Comparison of ENCODE assay signal across 1 cellular context in the genomic region with DNA sequence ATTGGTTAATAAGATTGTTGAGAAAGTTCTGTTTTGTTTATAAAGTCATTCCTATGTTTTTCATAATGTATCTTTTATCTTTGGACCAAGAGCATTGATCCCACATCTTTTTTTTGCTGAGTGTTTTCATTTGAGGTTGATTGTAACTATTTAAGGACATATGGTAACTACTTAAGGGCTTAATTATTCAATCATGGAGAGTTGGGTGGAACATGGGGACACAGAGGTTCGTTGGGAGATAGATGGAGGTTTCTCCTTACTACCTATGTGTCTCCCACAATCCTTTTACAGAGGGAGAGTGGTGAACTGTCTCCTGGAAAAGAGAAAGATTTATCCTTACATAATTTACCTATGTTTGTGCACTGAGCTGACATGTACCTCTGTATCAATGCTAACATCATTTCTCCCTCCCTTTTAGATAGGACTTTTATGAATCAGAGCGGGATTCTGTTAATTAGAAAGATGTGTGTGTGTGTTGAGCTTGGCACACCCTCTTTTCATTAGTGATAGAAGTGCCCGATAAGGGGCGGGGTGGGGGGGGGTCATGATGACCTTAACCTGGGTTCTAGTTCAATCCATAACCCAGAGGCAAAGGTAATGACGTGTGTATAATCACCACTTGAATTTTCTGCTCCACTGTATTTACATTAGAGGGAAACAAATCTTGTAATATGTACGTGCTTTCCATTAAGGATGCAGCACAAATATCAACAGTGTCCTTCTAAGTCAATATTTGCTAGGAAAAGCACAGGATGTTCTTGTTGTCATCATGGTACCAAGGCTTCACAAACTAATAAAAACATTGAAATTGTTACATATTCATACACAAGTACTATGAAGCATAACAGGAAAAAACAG.
TF ChIP-seq lines count a peak whose summit lies in the region.

No MANE protein-coding gene starts in this region.

TF ChIP-seq in HepG2, 621 proteins besides CTCF, POLR2A, EP300 and RAD21 (continued from another document and continues in another):
- TF ChIP-seq KLF11 (CRISPR knock-in tag; IDR thresholded peaks at IDR 0.05) (0 out of 2 replicates have a peak, but pooled peaks have one; percentile 52), HNRNPH1 (optimal IDR thresholded peaks at IDR 0.05; ENCODE audit: low read depth, low read length) (no peak), CREB1 (IDR thresholded peaks at IDR 0.05) (peak; percentile 77), CREB1 (CRISPR knock-in tag; IDR thresholded peaks at IDR 0.05) (peak; percentile 89), SIN3A (IDR thresholded peaks at IDR 0.05; ENCODE audit: borderline replicate concordance, low read depth, low read length) (no peak), ZSCAN22 (CRISPR knock-in tag; IDR thresholded peaks at IDR 0.05) (no peak), TARDBP (CRISPR knock-in tag; IDR thresholded peaks at IDR 0.05) (peak; percentile 65; the same call in 1 of the 2 replicates), MAFF (IDR thresholded peaks at IDR 0.05; ENCODE audit: low read depth, low read length) (no peak), ZNF180 (CRISPR knock-in tag; IDR thresholded peaks at IDR 0.05; ENCODE audit: borderline replicate concordance, low read depth) (no peak), NFKB2 (CRISPR knock-in tag; IDR thresholded peaks at IDR 0.05; ENCODE audit: borderline replicate concordance) (no peak), SNAPC2 (CRISPR knock-in tag; IDR thresholded peaks at IDR 0.05) (0 out of 2 replicates have a peak, but pooled peaks have one; percentile 39), ATF1 (CRISPR knock-in tag; IDR thresholded peaks at IDR 0.05) (peak; percentile 84), ZNF790 (CRISPR knock-in tag; IDR thresholded peaks at IDR 0.05; ENCODE audit: borderline replicate concordance) (no peak), RFX1 (IDR thresholded peaks at IDR 0.05) (no peak), ZNF761 (CRISPR knock-in tag; conservative IDR thresholded peaks at IDR 0.05) (no peak), PHB2 (IDR thresholded peaks at IDR 0.05; ENCODE audit: partially characterized antibody) (no peak), EED (CRISPR knock-in tag; IDR thresholded peaks at IDR 0.05) (no peak), BCL6 (CRISPR knock-in tag; IDR thresholded peaks at IDR 0.05) (peak; percentile 94), RBM39 (IDR thresholded peaks at IDR 0.05; ENCODE audit: low read depth, low read length, poor library complexity, severe bottlenecking) (no peak), ONECUT2 (CRISPR knock-in tag; IDR thresholded peaks at IDR 0.05) (peak; percentile 52; the same call in 1 of the 2 replicates), ZNF282 (IDR thresholded peaks at IDR 0.05; ENCODE audit: partially characterized antibody) (no peak), SRSF4 (IDR thresholded peaks at IDR 0.05; ENCODE audit: low read depth, low read length, poor library complexity, severe bottlenecking) (no peak), MAFK (conservative IDR thresholded peaks at IDR 0.05 in 1 of 2, IDR thresholded peaks at IDR 0.05 in 1 of 2; ENCODE audit: low read length in 2 of 2) (no peak; a peak in 1 of 4 replicates), ZNF747 (CRISPR knock-in tag; IDR thresholded peaks at IDR 0.05; ENCODE audit: borderline replicate concordance) (no peak), ZNF33A (CRISPR knock-in tag; IDR thresholded peaks at IDR 0.05; ENCODE audit: borderline replicate concordance) (no peak), ZNF430 (CRISPR knock-in tag; IDR thresholded peaks at IDR 0.05) (no peak; the same call in 1 of the 2 replicates), ETV5 (CRISPR knock-in tag; IDR thresholded peaks at IDR 0.05; ENCODE audit: borderline replicate concordance) (peak; percentile 98), ZNF143 (CRISPR knock-in tag; IDR thresholded peaks at IDR 0.05) (no peak), ZNF225 (CRISPR knock-in tag; IDR thresholded peaks at IDR 0.05) (no peak), ZSCAN25 (CRISPR knock-in tag; IDR thresholded peaks at IDR 0.05) (no peak), HOXA5 (CRISPR knock-in tag; IDR thresholded peaks at IDR 0.05) (peak; percentile 41; the same call in 1 of the 2 replicates), IRF2 (CRISPR knock-in tag; IDR thresholded peaks at IDR 0.05) (peak; percentile 82; the same call in 1 of the 2 replicates), TCF7 (IDR thresholded peaks at IDR 0.05; ENCODE audit: low read depth) (peak; percentile 89), TBP (CRISPR knock-in tag; IDR thresholded peaks at IDR 0.05) (no peak), SIX4 (CRISPR knock-in tag; IDR thresholded peaks at IDR 0.05) (peak; percentile 85), U2AF1 (optimal IDR thresholded peaks at IDR 0.05; ENCODE audit: low read depth, low read length) (no peak), MEIS1 (CRISPR knock-in tag; IDR thresholded peaks at IDR 0.05; ENCODE audit: borderline replicate concordance) (no peak), SMARCE1 (IDR thresholded peaks at IDR 0.05; ENCODE audit: borderline replicate concordance) (no peak), SIX1 (CRISPR knock-in tag; IDR thresholded peaks at IDR 0.05; ENCODE audit: borderline replicate concordance) (peak; percentile 88; the same call in 1 of the 2 replicates), IKZF4 (CRISPR knock-in tag; IDR thresholded peaks at IDR 0.05; ENCODE audit: borderline replicate concordance, low read depth, not compliant biosample characterization) (no peak)
- TF ChIP-seq, protein P1, sequence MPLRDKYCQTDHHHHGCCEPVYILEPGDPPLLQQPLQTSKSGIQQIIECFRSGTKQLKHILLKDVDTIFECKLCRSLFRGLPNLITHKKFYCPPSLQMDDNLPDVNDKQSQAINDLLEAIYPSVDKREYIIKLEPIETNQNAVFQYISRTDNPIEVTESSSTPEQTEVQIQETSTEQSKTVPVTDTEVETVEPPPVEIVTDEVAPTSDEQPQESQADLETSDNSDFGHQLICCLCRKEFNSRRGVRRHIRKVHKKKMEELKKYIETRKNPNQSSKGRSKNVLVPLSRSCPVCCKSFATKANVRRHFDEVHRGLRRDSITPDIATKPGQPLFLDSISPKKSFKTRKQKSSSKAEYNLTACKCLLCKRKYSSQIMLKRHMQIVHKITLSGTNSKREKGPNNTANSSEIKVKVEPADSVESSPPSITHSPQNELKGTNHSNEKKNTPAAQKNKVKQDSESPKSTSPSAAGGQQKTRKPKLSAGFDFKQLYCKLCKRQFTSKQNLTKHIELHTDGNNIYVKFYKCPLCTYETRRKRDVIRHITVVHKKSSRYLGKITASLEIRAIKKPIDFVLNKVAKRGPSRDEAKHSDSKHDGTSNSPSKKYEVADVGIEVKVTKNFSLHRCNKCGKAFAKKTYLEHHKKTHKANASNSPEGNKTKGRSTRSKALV (CRISPR knock-in tag; IDR thresholded peaks at IDR 0.05), result no peak
- TF ChIP-seq, protein P2, sequence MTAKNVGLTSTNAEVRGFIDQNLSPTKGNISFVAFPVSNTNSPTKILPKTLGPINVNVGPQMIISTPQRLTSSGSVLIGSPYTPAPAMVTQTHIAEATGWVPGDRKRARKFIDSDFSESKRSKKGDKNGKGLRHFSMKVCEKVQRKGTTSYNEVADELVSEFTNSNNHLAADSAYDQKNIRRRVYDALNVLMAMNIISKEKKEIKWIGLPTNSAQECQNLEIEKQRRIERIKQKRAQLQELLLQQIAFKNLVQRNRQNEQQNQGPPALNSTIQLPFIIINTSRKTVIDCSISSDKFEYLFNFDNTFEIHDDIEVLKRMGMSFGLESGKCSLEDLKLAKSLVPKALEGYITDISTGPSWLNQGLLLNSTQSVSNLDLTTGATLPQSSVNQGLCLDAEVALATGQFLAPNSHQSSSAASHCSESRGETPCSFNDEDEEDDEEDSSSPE (CRISPR knock-in tag; IDR thresholded peaks at IDR 0.05), result no peak; the same call in 1 of the 2 replicates
- TF ChIP-seq, protein P3, sequence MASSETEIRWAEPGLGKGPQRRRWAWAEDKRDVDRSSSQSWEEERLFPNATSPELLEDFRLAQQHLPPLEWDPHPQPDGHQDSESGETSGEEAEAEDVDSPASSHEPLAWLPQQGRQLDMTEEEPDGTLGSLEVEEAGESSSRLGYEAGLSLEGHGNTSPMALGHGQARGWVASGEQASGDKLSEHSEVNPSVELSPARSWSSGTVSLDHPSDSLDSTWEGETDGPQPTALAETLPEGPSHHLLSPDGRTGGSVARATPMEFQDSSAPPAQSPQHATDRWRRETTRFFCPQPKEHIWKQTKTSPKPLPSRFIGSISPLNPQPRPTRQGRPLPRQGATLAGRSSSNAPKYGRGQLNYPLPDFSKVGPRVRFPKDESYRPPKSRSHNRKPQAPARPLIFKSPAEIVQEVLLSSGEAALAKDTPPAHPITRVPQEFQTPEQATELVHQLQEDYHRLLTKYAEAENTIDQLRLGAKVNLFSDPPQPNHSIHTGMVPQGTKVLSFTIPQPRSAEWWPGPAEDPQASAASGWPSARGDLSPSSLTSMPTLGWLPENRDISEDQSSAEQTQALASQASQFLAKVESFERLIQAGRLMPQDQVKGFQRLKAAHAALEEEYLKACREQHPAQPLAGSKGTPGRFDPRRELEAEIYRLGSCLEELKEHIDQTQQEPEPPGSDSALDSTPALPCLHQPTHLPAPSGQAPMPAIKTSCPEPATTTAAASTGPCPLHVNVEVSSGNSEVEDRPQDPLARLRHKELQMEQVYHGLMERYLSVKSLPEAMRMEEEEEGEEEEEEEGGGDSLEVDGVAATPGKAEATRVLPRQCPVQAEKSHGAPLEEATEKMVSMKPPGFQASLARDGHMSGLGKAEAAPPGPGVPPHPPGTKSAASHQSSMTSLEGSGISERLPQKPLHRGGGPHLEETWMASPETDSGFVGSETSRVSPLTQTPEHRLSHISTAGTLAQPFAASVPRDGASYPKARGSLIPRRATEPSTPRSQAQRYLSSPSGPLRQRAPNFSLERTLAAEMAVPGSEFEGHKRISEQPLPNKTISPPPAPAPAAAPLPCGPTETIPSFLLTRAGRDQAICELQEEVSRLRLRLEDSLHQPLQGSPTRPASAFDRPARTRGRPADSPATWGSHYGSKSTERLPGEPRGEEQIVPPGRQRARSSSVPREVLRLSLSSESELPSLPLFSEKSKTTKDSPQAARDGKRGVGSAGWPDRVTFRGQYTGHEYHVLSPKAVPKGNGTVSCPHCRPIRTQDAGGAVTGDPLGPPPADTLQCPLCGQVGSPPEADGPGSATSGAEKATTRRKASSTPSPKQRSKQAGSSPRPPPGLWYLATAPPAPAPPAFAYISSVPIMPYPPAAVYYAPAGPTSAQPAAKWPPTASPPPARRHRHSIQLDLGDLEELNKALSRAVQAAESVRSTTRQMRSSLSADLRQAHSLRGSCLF (CRISPR knock-in tag; IDR thresholded peaks at IDR 0.05; ENCODE audit: borderline replicate concordance), result no peak
- TF ChIP-seq, protein P4, sequence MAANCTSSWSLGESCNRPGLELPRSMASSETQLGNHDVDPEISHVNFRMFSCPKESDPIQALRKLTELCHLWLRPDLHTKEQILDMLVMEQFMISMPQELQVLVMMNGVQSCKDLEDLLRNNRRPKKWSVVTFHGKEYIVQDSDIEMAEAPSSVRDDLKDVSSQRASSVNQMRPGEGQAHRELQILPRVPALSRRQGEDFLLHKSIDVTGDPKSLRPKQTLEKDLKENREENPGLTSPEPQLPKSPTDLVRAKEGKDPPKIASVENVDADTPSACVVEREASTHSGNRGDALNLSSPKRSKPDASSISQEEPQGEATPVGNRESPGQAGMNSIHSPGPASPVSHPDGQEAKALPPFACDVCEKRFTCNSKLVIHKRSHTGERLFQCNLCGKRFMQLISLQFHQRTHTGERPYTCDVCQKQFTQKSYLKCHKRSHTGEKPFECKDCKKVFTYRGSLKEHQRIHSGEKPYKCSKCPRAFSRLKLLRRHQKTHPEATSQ (CRISPR knock-in tag; IDR thresholded peaks at IDR 0.05; ENCODE audit: borderline replicate concordance), result no peak; the same call in 1 of the 2 replicates
- TF ChIP-seq, protein P5, sequence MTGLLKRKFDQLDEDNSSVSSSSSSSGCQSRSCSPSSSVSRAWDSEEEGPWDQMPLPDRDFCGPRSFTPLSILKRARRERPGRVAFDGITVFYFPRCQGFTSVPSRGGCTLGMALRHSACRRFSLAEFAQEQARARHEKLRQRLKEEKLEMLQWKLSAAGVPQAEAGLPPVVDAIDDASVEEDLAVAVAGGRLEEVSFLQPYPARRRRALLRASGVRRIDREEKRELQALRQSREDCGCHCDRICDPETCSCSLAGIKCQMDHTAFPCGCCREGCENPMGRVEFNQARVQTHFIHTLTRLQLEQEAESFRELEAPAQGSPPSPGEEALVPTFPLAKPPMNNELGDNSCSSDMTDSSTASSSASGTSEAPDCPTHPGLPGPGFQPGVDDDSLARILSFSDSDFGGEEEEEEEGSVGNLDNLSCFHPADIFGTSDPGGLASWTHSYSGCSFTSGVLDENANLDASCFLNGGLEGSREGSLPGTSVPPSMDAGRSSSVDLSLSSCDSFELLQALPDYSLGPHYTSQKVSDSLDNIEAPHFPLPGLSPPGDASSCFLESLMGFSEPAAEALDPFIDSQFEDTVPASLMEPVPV (CRISPR knock-in tag; IDR thresholded peaks at IDR 0.05), result no peak
- TF ChIP-seq, protein P6, sequence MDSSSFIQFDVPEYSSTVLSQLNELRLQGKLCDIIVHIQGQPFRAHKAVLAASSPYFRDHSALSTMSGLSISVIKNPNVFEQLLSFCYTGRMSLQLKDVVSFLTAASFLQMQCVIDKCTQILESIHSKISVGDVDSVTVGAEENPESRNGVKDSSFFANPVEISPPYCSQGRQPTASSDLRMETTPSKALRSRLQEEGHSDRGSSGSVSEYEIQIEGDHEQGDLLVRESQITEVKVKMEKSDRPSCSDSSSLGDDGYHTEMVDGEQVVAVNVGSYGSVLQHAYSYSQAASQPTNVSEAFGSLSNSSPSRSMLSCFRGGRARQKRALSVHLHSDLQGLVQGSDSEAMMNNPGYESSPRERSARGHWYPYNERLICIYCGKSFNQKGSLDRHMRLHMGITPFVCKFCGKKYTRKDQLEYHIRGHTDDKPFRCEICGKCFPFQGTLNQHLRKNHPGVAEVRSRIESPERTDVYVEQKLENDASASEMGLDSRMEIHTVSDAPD (CRISPR knock-in tag; IDR thresholded peaks at IDR 0.05), result no peak
- TF ChIP-seq, protein P7, sequence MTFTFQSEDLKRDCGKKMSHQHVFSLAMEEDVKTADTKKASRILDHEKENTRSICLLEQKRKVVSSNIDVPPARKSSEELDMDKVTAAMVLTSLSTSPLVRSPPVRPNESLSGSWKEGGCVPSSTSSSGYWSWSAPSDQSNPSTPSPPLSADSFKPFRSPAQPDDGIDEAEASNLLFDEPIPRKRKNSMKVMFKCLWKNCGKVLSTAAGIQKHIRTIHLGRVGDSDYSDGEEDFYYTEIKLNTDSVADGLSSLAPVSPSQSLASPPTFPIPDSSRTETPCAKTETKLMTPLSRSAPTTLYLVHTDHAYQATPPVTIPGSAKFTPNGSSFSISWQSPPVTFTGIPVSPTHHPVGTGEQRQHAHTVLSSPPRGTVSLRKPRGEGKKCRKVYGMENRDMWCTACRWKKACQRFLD (CRISPR knock-in tag; IDR thresholded peaks at IDR 0.05; ENCODE audit: borderline replicate concordance), result no peak
- TF ChIP-seq, protein P8, sequence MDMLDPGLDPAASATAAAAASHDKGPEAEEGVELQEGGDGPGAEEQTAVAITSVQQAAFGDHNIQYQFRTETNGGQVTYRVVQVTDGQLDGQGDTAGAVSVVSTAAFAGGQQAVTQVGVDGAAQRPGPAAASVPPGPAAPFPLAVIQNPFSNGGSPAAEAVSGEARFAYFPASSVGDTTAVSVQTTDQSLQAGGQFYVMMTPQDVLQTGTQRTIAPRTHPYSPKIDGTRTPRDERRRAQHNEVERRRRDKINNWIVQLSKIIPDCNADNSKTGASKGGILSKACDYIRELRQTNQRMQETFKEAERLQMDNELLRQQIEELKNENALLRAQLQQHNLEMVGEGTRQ (IDR thresholded peaks at IDR 0.05; ENCODE audit: low read depth, low read length), result no peak
- TF ChIP-seq, protein P8 (CRISPR knock-in tag; IDR thresholded peaks at IDR 0.05; ENCODE audit: borderline replicate concordance), result no peak
